Comparison of ENCODE assay signal across 26 cellular contexts in genomic region chr7:555551-556160, GRCh38.
"Had no signal": no experiment of that assay in that cellular context is flagged by ENCODE, and none has a peak within 500 bp of the region (broad histone marks: within the 10 kb centered on the region; RNA-seq: fewer than 3 reads in every experiment).

No MANE protein-coding gene starts in this region.

- H3K27ac ChIP-seq: colonic mucosa, epithelial cell of prostate, esophagus squamous epithelium, gastrocnemius medialis, hepatocyte, left lung, lower lobe of right lung had no signal

- H3K4me3 ChIP-seq: colonic mucosa, esophagus squamous epithelium, gastrocnemius medialis, hepatocyte, left lung, lower lobe of right lung, mucosa of descending colon had no signal

- DNase-seq: colonic mucosa; cortex of kidney; effector CD8-positive, alpha-beta T cell; effector memory CD8-positive, alpha-beta T cell; endodermal cell; erythroblast; esophagus squamous epithelium; foreskin fibroblast; foreskin melanocyte; gastrocnemius medialis; glutamatergic neuron; head of caudate nucleus; hypothalamus; immature natural killer cell; islet precursor cell; left cardiac atrium; left ventricle myocardium superior; lower lobe of right lung; mesenchymal stem cell; mucosa of descending colon; naive B cell had no signal

- ATAC-seq: effector memory CD8-positive, alpha-beta T cell; esophagus mucosa; gastrocnemius medialis; left cardiac atrium; left lung; left ventricle myocardium superior; lower lobe of right lung; mucosa of descending colon had no signal

- H3K36me3 ChIP-seq: colonic mucosa, esophagus squamous epithelium, gastrocnemius medialis, left lung, lower lobe of right lung had no signal

- FAIRE-seq: endometrium had no signal

- H3K27me3 ChIP-seq: colonic mucosa, esophagus squamous epithelium, gastrocnemius medialis, hepatocyte, left lung had no signal

- H3K4me1 ChIP-seq: colonic mucosa, esophagus squamous epithelium, gastrocnemius medialis, left lung, lower lobe of right lung had no signal

- H3K9me3 ChIP-seq: colonic mucosa, esophagus squamous epithelium, gastrocnemius medialis, left lung, lower lobe of right lung, mucosa of descending colon had no signal
